In the genomic region with DNA sequence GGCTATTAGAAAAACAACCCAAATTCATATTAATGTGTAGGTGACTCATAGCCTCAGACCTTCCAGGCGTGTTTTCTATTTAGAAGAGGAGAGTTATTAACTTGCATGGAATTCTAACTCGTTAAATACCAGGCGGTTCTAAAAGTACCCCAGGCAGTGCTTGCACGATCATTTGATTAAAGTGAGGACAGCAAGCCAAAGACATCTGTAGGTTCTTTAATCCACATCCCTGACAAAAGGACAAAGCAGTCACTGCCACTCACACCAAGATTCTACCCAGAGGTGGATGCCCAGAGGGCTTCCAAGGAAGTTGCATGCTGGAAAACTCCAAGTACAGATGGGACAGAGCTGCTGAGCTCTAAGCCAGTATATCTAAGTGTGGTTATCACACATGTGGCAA, we compare ENCODE assay signal across 25 cellular contexts.
A peak's percentile ranks its signal among the peaks of the same experiment; 100 is the strongest.
DNase-seq lines count a peak whose midpoint lies in the region; ATAC-seq and TF ChIP-seq lines count a peak whose summit lies in the region.
"Had no signal": no experiment of that assay in that cellular context is flagged by ENCODE, and none has a peak within 500 bp of the region (broad histone marks: within the 10 kb centered on the region; RNA-seq: fewer than 3 reads in every experiment).

No MANE protein-coding gene starts in this region.

- no peaks in the 10 kb centered on the region for H3K36me3 ChIP-seq in SK-N-MC (ENCODE audit: insufficient read depth, low read length)
- H3K36me3 ChIP-seq: breast epithelium, uterus had no signal

- H3K27ac ChIP-seq in SK-N-MC = peak overlapping the region; percentile 87
- H3K27ac ChIP-seq: 22Rv1, breast epithelium, C4-2B, coronary artery, uterus had no signal

- H3K36me3 Mint-ChIP-seq in osteocyte (ENCODE audit: unreplicated experiment) = no peaks in the 10 kb centered on the region
- H3K36me3 Mint-ChIP-seq in activated naive CD4-positive, alpha-beta T cell treated with anti-CD3 and anti-CD28 coated beads, Interleukin-2, amount 50 U/mL, for 72 hours = peaks cover 0 to 10% of the 10 kb centered on the region in 2 donors
- H3K36me3 Mint-ChIP-seq: activated CD8-positive, alpha-beta memory T cell treated with anti-CD3 and anti-CD28 coated beads, Interleukin-2, amount 10 ng/mL, durations not matched to agents 7 days and 5 days; mesothelial cell of epicardium; stimulated activated memory B cell treated with anti-CD40 and anti-IgM and Interleukin-4, amounts not matched to agents 10 μg/mL and 1 μg/mL and 100 μg/mL, for 72 hours had no signal

- H3K27ac Mint-ChIP-seq in osteocyte (ENCODE audit: unreplicated experiment) = peak overlapping the region; percentile 69
- H3K27ac Mint-ChIP-seq in activated naive CD4-positive, alpha-beta T cell treated with anti-CD3 and anti-CD28 coated beads, Interleukin-2, amount 50 U/mL, for 72 hours = no peak overlapping the region
- H3K27ac Mint-ChIP-seq: activated CD8-positive, alpha-beta memory T cell treated with anti-CD3 and anti-CD28 coated beads, Interleukin-2, amount 10 ng/mL, durations not matched to agents 7 days and 5 days; mesothelial cell of epicardium; natural killer cell; stimulated activated memory B cell treated with anti-CD40 and anti-IgM and Interleukin-4, amounts not matched to agents 10 μg/mL and 1 μg/mL and 100 μg/mL, for 72 hours had no signal

- H3K4me3 ChIP-seq in SK-N-MC = 0 out of 2 replicates have a peak overlapping the region, but pooled peaks have one; percentile 36
- no peak overlapping the region for H3K4me3 ChIP-seq in fibroblast of villous mesenchyme (ENCODE audit: low read depth, low read length)
- H3K4me3 ChIP-seq: breast epithelium, coronary artery, uterus had no signal

- DNase-seq in NCI-H446 treated with DMSO at 0.1 percent for 48 hours (lab: John Stamatoyannopoulos, UW) (peak; percentile 9), NCI-H446 (lab: John Stamatoyannopoulos, UW) (no peak), SK-N-MC (ENCODE audit: low read depth, low spot score) (no peak), fibroblast of villous mesenchyme (ENCODE audit: low read depth) (peak; percentile 1), osteocyte (ENCODE audit: extremely low spot score, unreplicated experiment) (no peak), T-helper 1 cell (no peak), NCI-H1436 (lab: John Stamatoyannopoulos, UW) (no peak)
- no peak for DNase-seq in activated naive CD4-positive, alpha-beta T cell treated with anti-CD3 and anti-CD28 coated beads, Interleukin-2, amount 50 U/mL, for 72 hours (ENCODE audit: low spot score in 2 of 2)
- DNase-seq: activated CD4-positive, alpha-beta T cell treated with anti-CD3 and anti-CD28 coated beads for 48 hours; activated CD8-positive, alpha-beta memory T cell treated with anti-CD3 and anti-CD28 coated beads, Interleukin-2, amount 10 ng/mL, durations not matched to agents 7 days and 5 days; H7; Kasumi-1; left cardiac atrium; natural killer cell; NCI-H1092 treated with DMSO at 0.1 percent for 48 hours; NCI-H2107; NCI-H526; SHP77; uterus had no signal

- no peak overlapping the region for H3K4me3 Mint-ChIP-seq in osteocyte (ENCODE audit: unreplicated experiment)
- H3K4me3 Mint-ChIP-seq: activated CD8-positive, alpha-beta memory T cell treated with anti-CD3 and anti-CD28 coated beads, Interleukin-2, amount 10 ng/mL, durations not matched to agents 7 days and 5 days; mesothelial cell of epicardium; natural killer cell; stimulated activated memory B cell treated with anti-CD40 and anti-IgM and Interleukin-4, amounts not matched to agents 10 μg/mL and 1 μg/mL and 100 μg/mL, for 72 hours had no signal

- H3K9ac ChIP-seq in SK-N-MC (ENCODE audit: insufficient read length) = no peak overlapping the region

- H3K9me3 ChIP-seq in SK-N-MC (ENCODE audit: low read depth, low read length) = no peaks in the 10 kb centered on the region
- H3K9me3 ChIP-seq: breast epithelium, uterus had no signal

- H3K9me3 Mint-ChIP-seq in osteocyte (ENCODE audit: unreplicated experiment) = peaks cover 16% of the 10 kb centered on the region
- H3K9me3 Mint-ChIP-seq in activated naive CD4-positive, alpha-beta T cell treated with anti-CD3 and anti-CD28 coated beads, Interleukin-2, amount 50 U/mL, for 72 hours = peaks cover 24 to 30% of the 10 kb centered on the region in 2 donors

- no peak for ATAC-seq in activated naive CD4-positive, alpha-beta T cell treated with anti-CD3 and anti-CD28 coated beads, Interleukin-2, amount 50 U/mL, for 72 hours
- ATAC-seq: activated CD8-positive, alpha-beta memory T cell treated with anti-CD3 and anti-CD28 coated beads, Interleukin-2, amount 10 ng/mL, durations not matched to agents 7 days and 5 days; left cardiac atrium; natural killer cell; stimulated activated memory B cell treated with anti-CD40 and anti-IgM and Interleukin-4, amounts not matched to agents 10 μg/mL and 1 μg/mL and 100 μg/mL, for 72 hours had no signal

- peaks cover 36% of the 10 kb centered on the region for H3K4me1 Mint-ChIP-seq in osteocyte (ENCODE audit: unreplicated experiment)
- H3K4me1 Mint-ChIP-seq: activated CD8-positive, alpha-beta memory T cell treated with anti-CD3 and anti-CD28 coated beads, Interleukin-2, amount 10 ng/mL, durations not matched to agents 7 days and 5 days; natural killer cell; stimulated activated memory B cell treated with anti-CD40 and anti-IgM and Interleukin-4, amounts not matched to agents 10 μg/mL and 1 μg/mL and 100 μg/mL, for 72 hours had no signal

- no peaks in the 10 kb centered on the region for H3K27me3 Mint-ChIP-seq in osteocyte (ENCODE audit: unreplicated experiment)
- H3K27me3 Mint-ChIP-seq: activated CD8-positive, alpha-beta memory T cell treated with anti-CD3 and anti-CD28 coated beads, Interleukin-2, amount 10 ng/mL, durations not matched to agents 7 days and 5 days; stimulated activated memory B cell treated with anti-CD40 and anti-IgM and Interleukin-4, amounts not matched to agents 10 μg/mL and 1 μg/mL and 100 μg/mL, for 72 hours had no signal

- TF ChIP-seq CTCF in fibroblast of villous mesenchyme (IDR thresholded peaks at IDR 0.05; ENCODE audit: insufficient read depth, low read depth, low read length) = no peak
- no peak for TF ChIP-seq CTCF in osteocyte (IDR thresholded peaks at IDR 0.05)

Comparison
In these comparisons a context has a peak if more than half of its experiments do, and no peak if none do; other contexts are left out.
1. DNase-seq: peak in NCI-H446 treated with DMSO at 0.1 percent for 48 hours (single experiment) and fibroblast of villous mesenchyme (single experiment); none in NCI-H446 (0 of 2), SK-N-MC (single experiment), osteocyte (single experiment), T-helper 1 cell (0 of 5), NCI-H1436 (single experiment) and activated naive CD4-positive, alpha-beta T cell treated with anti-CD3 and anti-CD28 coated beads, Interleukin-2, amount 50 U/mL, for 72 hours (0 of 2).